15 cellular contexts compared by ENCODE assay signal in the genomic region with DNA sequence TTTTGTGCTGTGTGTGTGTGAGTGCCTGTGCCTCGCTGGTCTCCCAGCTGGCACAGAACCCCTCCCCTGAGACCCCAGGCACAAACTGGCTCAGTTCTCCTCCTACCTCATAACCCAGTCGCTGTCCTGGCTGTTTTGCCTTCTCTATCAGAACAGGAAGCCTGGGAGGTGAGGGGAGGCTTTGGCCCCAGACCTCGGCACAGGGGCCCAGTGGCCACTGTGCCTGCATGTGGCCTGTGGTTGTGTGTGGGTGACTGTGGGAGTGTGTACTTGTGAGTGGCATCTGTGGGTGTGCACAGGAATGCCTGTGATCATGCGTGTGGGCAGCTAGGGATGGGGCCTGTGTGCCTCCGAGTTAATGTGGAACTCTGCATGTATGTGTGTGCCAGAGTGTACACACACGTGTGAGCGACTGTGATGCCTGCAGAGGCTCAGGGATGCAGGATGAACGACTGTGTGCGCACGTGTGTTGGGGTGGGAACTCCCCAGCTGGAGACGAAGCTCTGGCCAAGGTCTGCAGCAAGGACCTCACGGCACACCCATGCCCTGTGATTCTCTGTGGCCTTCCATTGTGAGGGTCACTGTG.
DNase-seq lines count a peak whose midpoint lies in the region; ATAC-seq and TF ChIP-seq lines count a peak whose summit lies in the region.
"Had no signal": no experiment of that assay in that cellular context is flagged by ENCODE, and none has a peak within 500 bp of the region (broad histone marks: within the 10 kb centered on the region; RNA-seq: fewer than 3 reads in every experiment).

No MANE protein-coding gene starts in this region.

- intact Hi-C loops in posterior cingulate gyrus (cut with DNase I) = no loop called here

- DNase-seq in activated CD4-positive, alpha-beta T cell treated with anti-CD3 and anti-CD28 coated beads for 1 hour = peak; percentile 2
- DNase-seq in activated CD4-positive, alpha-beta T cell treated with anti-CD3 and anti-CD28 coated beads, Interleukin-2, amount 50 U/mL, for 4 hours = no peak
- peak; percentile 60 for DNase-seq in RWPE2 (ENCODE audit: low spot score)
- peak; percentile 45 for DNase-seq in ecto neural progenitor cell (ENCODE audit: low spot score)
- peak in 6 of 10 donors; percentile 2 to 69 (median 15) for DNase-seq in posterior cingulate gyrus
- DNase-seq in NK-92 treated with Interleukin-12 subunit alpha and Interleukin-12 subunit beta, amount 100 ng/mL, for 24 hours (lab: John Stamatoyannopoulos, UW) = no peak
- DNase-seq in NCI-H1436 (lab: John Stamatoyannopoulos, UW) = no peak
- DNase-seq in effector CD8-positive, alpha-beta T cell (lab: John Stamatoyannopoulos, UW) = no peak
- DNase-seq: activated gamma-delta T cell, DMS153, NCI-H187 treated with DMSO at 0.1 percent for 48 hours, NCI-H69, RPMI8226 had no signal

- no peaks in the 10 kb centered on the region for H3K36me3 ChIP-seq in RWPE2 (ENCODE audit: low read depth)
- H3K36me3 ChIP-seq: HAP-1, uterus had no signal

- H3K4me3 ChIP-seq in RWPE2 (ENCODE audit: severe bottlenecking) = no peak overlapping the region
- H3K4me3 ChIP-seq: HAP-1 had no signal

- H3K4me1 ChIP-seq in RWPE2 (ENCODE audit: insufficient read depth, poor library complexity, severe bottlenecking) = peaks cover under 1% of the 10 kb centered on the region
- H3K4me1 ChIP-seq: HAP-1, uterus had no signal

- H3K27me3 ChIP-seq in RWPE2 (ENCODE audit: insufficient read depth, poor library complexity, severe bottlenecking) = no peaks in the 10 kb centered on the region
- H3K27me3 ChIP-seq: uterus had no signal

- TF ChIP-seq CTCF in RWPE2 (IDR thresholded peaks at IDR 0.05; ENCODE audit: poor library complexity, severe bottlenecking) = no peak

- no peak for ATAC-seq in RWPE2 (ENCODE audit: low read depth)

- no peaks in the 10 kb centered on the region for H3K9me3 ChIP-seq in RWPE2 (ENCODE audit: severe bottlenecking)
- H3K9me3 ChIP-seq: HAP-1, uterus had no signal

- no peak overlapping the region for H3K27ac ChIP-seq in RWPE2 (ENCODE audit: poor library complexity, severe bottlenecking)
- H3K27ac ChIP-seq: uterus had no signal

Comparison
In these comparisons a context has a peak if more than half of its experiments do, and no peak if none do; other contexts are left out.
1. DNase-seq: peak in activated CD4-positive, alpha-beta T cell treated with anti-CD3 and anti-CD28 coated beads for 1 hour (single experiment), RWPE2 (single experiment), ecto neural progenitor cell (single experiment) and posterior cingulate gyrus (6 of 10); none in activated CD4-positive, alpha-beta T cell treated with anti-CD3 and anti-CD28 coated beads, Interleukin-2, amount 50 U/mL, for 4 hours (0 of 2), NK-92 treated with Interleukin-12 subunit alpha and Interleukin-12 subunit beta, amount 100 ng/mL, for 24 hours (single experiment), NCI-H1436 (single experiment) and effector CD8-positive, alpha-beta T cell (single experiment).